1 cellular context compared by ENCODE assay signal in genomic region chr22:37807410-37808293, GRCh38.
A peak's percentile ranks its signal among the peaks of the same experiment; 100 is the strongest.
TF ChIP-seq lines count a peak whose summit lies in the region.

GCAT (plus strand) TSS chr22:37807934; CDS start chr22:37807968, 34 bp downstream.

TF ChIP-seq in HepG2, 621 proteins besides CTCF, POLR2A, EP300 and RAD21 (continued from another document and continues in another):
- TF ChIP-seq, protein P1, sequence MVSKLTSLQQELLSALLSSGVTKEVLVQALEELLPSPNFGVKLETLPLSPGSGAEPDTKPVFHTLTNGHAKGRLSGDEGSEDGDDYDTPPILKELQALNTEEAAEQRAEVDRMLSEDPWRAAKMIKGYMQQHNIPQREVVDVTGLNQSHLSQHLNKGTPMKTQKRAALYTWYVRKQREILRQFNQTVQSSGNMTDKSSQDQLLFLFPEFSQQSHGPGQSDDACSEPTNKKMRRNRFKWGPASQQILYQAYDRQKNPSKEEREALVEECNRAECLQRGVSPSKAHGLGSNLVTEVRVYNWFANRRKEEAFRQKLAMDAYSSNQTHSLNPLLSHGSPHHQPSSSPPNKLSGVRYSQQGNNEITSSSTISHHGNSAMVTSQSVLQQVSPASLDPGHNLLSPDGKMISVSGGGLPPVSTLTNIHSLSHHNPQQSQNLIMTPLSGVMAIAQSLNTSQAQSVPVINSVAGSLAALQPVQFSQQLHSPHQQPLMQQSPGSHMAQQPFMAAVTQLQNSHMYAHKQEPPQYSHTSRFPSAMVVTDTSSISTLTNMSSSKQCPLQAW (CRISPR knock-in tag; IDR thresholded peaks at IDR 0.05), result peak; percentile 25; the same call in 1 of the 2 replicates
- TF ChIP-seq ZNF761 (CRISPR knock-in tag; conservative IDR thresholded peaks at IDR 0.05) (0 out of 2 replicates have a peak, but pooled peaks have one; percentile 33), PTBP1 (IDR thresholded peaks at IDR 0.05; ENCODE audit: low read depth, low read length, poor library complexity, severe bottlenecking) (peak; percentile 27), AGO1 (IDR thresholded peaks at IDR 0.05; ENCODE audit: low read depth, low read length, poor library complexity, severe bottlenecking) (peak; percentile 99), MTF1 (CRISPR knock-in tag; IDR thresholded peaks at IDR 0.05) (peak; percentile 97), FOSL1 (CRISPR knock-in tag; IDR thresholded peaks at IDR 0.05; ENCODE audit: borderline replicate concordance) (no peak), POGK (CRISPR knock-in tag; conservative IDR thresholded peaks at IDR 0.05) (0 out of 2 replicates have a peak, but pooled peaks have one; percentile 49), SYNCRIP (IDR thresholded peaks at IDR 0.05; ENCODE audit: insufficient read depth, low read depth, low read length) (no peak), UBTF (CRISPR knock-in tag; IDR thresholded peaks at IDR 0.05) (peak; percentile 90), NAIF1 (CRISPR knock-in tag; IDR thresholded peaks at IDR 0.05; ENCODE audit: borderline replicate concordance) (no peak; the same call in 1 of the 2 replicates), SRY (CRISPR knock-in tag; IDR thresholded peaks at IDR 0.05) (peak; percentile 48; the same call in 1 of the 2 replicates), ZNF605 (CRISPR knock-in tag; IDR thresholded peaks at IDR 0.05) (peak; percentile 91), BHLHE40 (IDR thresholded peaks at IDR 0.05; ENCODE audit: low read length) (peak; percentile 9; the same call in 1 of the 2 replicates), TRAFD1 (CRISPR knock-in tag; IDR thresholded peaks at IDR 0.05; ENCODE audit: borderline replicate concordance) (peak; percentile 53; the same call in 1 of the 2 replicates), ZNF263 (CRISPR knock-in tag; IDR thresholded peaks at IDR 0.05) (peak; percentile 17; the same call in 1 of the 2 replicates), ZNF44 (CRISPR knock-in tag; IDR thresholded peaks at IDR 0.05) (no peak), SSRP1 (CRISPR knock-in tag; IDR thresholded peaks at IDR 0.05) (no peak), ZNF850 (CRISPR knock-in tag; conservative IDR thresholded peaks at IDR 0.05) (no peak), ZNF724P (CRISPR knock-in tag; IDR thresholded peaks at IDR 0.05; ENCODE audit: borderline replicate concordance) (no peak; the same call in 1 of the 2 replicates), GATA4 (IDR thresholded peaks at IDR 0.05; ENCODE audit: borderline replicate concordance, low read depth) (no peak; the same call in 1 of the 2 replicates), CEBPG (CRISPR knock-in tag; IDR thresholded peaks at IDR 0.05) (no peak), SOX5 (CRISPR knock-in tag; IDR thresholded peaks at IDR 0.05; ENCODE audit: borderline replicate concordance) (no peak), RXRA (CRISPR knock-in tag; IDR thresholded peaks at IDR 0.05) (peak; percentile 51), SKI (IDR thresholded peaks at IDR 0.05; ENCODE audit: partially characterized antibody) (peak; percentile 8), ZNF329 (CRISPR knock-in tag; IDR thresholded peaks at IDR 0.05; ENCODE audit: low read depth) (peak; percentile 17; the same call in 1 of the 2 replicates), FLYWCH1 (CRISPR knock-in tag; IDR thresholded peaks at IDR 0.05) (no peak), AKAP8 (CRISPR knock-in tag; IDR thresholded peaks at IDR 0.05) (peak; percentile 96), MED1 (CRISPR knock-in tag; IDR thresholded peaks at IDR 0.05) (peak; percentile 83), SIX4 (CRISPR knock-in tag; IDR thresholded peaks at IDR 0.05) (peak; percentile 91), ZNF781 (CRISPR knock-in tag; IDR thresholded peaks at IDR 0.05; ENCODE audit: borderline replicate concordance, not compliant biosample characterization) (peak; percentile 29), RARA (CRISPR knock-in tag; IDR thresholded peaks at IDR 0.05) (peak; percentile 50; the same call in 1 of the 2 replicates), HNF4A (CRISPR knock-in tag; IDR thresholded peaks at IDR 0.05) (0 out of 2 replicates have a peak, but pooled peaks have one; percentile 4), NRL (CRISPR knock-in tag; IDR thresholded peaks at IDR 0.05; ENCODE audit: borderline replicate concordance) (peak; percentile 35; the same call in 1 of the 2 replicates), ZNF18 (CRISPR knock-in tag; IDR thresholded peaks at IDR 0.05; ENCODE audit: insufficient replicate concordance) (peak; percentile 3)
- TF ChIP-seq, protein P2, sequence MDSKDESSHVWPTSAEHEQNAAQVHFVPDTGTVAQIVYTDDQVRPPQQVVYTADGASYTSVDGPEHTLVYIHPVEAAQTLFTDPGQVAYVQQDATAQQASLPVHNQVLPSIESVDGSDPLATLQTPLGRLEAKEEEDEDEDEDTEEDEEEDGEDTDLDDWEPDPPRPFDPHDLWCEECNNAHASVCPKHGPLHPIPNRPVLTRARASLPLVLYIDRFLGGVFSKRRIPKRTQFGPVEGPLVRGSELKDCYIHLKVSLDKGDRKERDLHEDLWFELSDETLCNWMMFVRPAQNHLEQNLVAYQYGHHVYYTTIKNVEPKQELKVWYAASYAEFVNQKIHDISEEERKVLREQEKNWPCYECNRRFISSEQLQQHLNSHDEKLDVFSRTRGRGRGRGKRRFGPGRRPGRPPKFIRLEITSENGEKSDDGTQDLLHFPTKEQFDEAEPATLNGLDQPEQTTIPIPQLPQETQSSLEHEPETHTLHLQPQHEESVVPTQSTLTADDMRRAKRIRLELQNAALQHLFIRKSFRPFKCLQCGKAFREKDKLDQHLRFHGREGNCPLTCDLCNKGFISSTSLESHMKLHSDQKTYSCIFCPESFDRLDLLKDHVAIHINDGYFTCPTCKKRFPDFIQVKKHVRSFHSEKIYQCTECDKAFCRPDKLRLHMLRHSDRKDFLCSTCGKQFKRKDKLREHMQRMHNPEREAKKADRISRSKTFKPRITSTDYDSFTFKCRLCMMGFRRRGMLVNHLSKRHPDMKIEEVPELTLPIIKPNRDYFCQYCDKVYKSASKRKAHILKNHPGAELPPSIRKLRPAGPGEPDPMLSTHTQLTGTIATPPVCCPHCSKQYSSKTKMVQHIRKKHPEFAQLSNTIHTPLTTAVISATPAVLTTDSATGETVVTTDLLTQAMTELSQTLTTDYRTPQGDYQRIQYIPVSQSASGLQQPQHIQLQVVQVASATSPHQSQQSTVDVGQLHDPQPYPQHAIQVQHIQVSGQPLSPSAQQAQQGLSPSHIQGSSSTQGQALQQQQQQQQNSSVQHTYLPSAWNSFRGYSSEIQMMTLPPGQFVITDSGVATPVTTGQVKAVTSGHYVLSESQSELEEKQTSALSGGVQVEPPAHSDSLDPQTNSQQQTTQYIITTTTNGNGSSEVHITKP (CRISPR knock-in tag; IDR thresholded peaks at IDR 0.05; ENCODE audit: low read depth), result peak; percentile 74; the same call in 1 of the 2 replicates
- TF ChIP-seq, protein P3, sequence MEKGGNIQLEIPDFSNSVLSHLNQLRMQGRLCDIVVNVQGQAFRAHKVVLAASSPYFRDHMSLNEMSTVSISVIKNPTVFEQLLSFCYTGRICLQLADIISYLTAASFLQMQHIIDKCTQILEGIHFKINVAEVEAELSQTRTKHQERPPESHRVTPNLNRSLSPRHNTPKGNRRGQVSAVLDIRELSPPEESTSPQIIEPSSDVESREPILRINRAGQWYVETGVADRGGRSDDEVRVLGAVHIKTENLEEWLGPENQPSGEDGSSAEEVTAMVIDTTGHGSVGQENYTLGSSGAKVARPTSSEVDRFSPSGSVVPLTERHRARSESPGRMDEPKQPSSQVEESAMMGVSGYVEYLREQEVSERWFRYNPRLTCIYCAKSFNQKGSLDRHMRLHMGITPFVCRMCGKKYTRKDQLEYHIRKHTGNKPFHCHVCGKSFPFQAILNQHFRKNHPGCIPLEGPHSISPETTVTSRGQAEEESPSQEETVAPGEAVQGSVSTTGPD (CRISPR knock-in tag; IDR thresholded peaks at IDR 0.05), result no peak
- TF ChIP-seq, protein P4, sequence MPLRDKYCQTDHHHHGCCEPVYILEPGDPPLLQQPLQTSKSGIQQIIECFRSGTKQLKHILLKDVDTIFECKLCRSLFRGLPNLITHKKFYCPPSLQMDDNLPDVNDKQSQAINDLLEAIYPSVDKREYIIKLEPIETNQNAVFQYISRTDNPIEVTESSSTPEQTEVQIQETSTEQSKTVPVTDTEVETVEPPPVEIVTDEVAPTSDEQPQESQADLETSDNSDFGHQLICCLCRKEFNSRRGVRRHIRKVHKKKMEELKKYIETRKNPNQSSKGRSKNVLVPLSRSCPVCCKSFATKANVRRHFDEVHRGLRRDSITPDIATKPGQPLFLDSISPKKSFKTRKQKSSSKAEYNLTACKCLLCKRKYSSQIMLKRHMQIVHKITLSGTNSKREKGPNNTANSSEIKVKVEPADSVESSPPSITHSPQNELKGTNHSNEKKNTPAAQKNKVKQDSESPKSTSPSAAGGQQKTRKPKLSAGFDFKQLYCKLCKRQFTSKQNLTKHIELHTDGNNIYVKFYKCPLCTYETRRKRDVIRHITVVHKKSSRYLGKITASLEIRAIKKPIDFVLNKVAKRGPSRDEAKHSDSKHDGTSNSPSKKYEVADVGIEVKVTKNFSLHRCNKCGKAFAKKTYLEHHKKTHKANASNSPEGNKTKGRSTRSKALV (CRISPR knock-in tag; IDR thresholded peaks at IDR 0.05), result no peak; the same call in 1 of the 2 replicates
- TF ChIP-seq, protein P5, sequence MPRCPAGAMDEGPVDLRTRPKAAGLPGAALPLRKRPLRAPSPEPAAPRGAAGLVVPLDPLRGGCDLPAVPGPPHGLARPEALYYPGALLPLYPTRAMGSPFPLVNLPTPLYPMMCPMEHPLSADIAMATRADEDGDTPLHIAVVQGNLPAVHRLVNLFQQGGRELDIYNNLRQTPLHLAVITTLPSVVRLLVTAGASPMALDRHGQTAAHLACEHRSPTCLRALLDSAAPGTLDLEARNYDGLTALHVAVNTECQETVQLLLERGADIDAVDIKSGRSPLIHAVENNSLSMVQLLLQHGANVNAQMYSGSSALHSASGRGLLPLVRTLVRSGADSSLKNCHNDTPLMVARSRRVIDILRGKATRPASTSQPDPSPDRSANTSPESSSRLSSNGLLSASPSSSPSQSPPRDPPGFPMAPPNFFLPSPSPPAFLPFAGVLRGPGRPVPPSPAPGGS (CRISPR knock-in tag; IDR thresholded peaks at IDR 0.05), result peak; percentile 89; the same call in 1 of the 2 replicates
- TF ChIP-seq, protein P6, sequence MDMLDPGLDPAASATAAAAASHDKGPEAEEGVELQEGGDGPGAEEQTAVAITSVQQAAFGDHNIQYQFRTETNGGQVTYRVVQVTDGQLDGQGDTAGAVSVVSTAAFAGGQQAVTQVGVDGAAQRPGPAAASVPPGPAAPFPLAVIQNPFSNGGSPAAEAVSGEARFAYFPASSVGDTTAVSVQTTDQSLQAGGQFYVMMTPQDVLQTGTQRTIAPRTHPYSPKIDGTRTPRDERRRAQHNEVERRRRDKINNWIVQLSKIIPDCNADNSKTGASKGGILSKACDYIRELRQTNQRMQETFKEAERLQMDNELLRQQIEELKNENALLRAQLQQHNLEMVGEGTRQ (IDR thresholded peaks at IDR 0.05; ENCODE audit: low read depth, low read length), result no peak
- TF ChIP-seq, protein P6 (CRISPR knock-in tag; IDR thresholded peaks at IDR 0.05; ENCODE audit: borderline replicate concordance), result peak; percentile 48; the same call in 1 of the 2 replicates
